In the genomic region with DNA sequence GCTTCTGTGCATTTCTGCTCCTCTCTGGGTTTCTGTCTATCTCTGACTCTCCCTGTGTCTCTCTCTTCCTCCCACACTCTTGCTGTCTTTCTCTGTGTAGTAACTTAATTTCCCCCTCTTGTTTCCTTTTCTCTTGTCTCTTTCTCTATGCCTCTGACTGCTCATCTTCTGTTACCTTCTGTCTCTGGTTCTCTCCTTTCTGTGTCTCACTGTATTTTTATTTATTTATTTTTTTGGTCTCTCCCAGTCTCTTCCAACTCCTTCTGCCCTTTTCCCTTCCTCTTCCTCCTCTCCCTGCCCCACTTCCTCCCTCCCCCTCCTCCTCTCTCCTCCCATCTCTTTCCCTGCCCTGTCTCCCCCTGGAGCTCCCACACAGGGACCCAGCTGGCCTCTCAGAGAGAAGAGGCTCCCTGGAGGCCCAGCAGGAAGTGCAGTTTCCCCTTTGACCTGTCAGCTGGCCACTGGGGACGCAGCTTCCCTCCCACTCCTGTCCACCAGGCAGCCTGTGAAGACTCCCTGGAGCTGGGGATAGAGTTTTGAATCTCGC, we compare ENCODE assay signal across 1 cellular context.
TF ChIP-seq lines count a peak whose summit lies in the region.

No MANE protein-coding gene starts in this region.

TF ChIP-seq in GM12878, 131 proteins besides CTCF, POLR2A, EP300 and RAD21 (continued from another document):
- TF ChIP-seq EGR1 (IDR thresholded peaks at IDR 0.05; ENCODE audit: borderline replicate concordance in 1 of 2, low read depth in 2 of 2, low read length in 2 of 2), result no peak
- TF ChIP-seq, protein P1, sequence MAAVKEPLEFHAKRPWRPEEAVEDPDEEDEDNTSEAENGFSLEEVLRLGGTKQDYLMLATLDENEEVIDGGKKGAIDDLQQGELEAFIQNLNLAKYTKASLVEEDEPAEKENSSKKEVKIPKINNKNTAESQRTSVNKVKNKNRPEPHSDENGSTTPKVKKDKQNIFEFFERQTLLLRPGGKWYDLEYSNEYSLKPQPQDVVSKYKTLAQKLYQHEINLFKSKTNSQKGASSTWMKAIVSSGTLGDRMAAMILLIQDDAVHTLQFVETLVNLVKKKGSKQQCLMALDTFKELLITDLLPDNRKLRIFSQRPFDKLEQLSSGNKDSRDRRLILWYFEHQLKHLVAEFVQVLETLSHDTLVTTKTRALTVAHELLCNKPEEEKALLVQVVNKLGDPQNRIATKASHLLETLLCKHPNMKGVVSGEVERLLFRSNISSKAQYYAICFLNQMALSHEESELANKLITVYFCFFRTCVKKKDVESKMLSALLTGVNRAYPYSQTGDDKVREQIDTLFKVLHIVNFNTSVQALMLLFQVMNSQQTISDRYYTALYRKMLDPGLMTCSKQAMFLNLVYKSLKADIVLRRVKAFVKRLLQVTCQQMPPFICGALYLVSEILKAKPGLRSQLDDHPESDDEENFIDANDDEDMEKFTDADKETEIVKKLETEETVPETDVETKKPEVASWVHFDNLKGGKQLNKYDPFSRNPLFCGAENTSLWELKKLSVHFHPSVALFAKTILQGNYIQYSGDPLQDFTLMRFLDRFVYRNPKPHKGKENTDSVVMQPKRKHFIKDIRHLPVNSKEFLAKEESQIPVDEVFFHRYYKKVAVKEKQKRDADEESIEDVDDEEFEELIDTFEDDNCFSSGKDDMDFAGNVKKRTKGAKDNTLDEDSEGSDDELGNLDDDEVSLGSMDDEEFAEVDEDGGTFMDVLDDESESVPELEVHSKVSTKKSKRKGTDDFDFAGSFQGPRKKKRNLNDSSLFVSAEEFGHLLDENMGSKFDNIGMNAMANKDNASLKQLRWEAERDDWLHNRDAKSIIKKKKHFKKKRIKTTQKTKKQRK (IDR thresholded peaks at IDR 0.05; ENCODE audit: low read depth, low read length), result no peak
- TF ChIP-seq, protein P2, sequence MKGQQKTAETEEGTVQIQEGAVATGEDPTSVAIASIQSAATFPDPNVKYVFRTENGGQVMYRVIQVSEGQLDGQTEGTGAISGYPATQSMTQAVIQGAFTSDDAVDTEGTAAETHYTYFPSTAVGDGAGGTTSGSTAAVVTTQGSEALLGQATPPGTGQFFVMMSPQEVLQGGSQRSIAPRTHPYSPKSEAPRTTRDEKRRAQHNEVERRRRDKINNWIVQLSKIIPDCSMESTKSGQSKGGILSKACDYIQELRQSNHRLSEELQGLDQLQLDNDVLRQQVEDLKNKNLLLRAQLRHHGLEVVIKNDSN (IDR thresholded peaks at IDR 0.05; ENCODE audit: borderline replicate concordance, extremely low read length, insufficient read depth, low read depth, low read length), result no peak
- peak; percentile 74 for TF ChIP-seq NR2F1 (conservative IDR thresholded peaks at IDR 0.05)
- TF ChIP-seq, protein P3, sequence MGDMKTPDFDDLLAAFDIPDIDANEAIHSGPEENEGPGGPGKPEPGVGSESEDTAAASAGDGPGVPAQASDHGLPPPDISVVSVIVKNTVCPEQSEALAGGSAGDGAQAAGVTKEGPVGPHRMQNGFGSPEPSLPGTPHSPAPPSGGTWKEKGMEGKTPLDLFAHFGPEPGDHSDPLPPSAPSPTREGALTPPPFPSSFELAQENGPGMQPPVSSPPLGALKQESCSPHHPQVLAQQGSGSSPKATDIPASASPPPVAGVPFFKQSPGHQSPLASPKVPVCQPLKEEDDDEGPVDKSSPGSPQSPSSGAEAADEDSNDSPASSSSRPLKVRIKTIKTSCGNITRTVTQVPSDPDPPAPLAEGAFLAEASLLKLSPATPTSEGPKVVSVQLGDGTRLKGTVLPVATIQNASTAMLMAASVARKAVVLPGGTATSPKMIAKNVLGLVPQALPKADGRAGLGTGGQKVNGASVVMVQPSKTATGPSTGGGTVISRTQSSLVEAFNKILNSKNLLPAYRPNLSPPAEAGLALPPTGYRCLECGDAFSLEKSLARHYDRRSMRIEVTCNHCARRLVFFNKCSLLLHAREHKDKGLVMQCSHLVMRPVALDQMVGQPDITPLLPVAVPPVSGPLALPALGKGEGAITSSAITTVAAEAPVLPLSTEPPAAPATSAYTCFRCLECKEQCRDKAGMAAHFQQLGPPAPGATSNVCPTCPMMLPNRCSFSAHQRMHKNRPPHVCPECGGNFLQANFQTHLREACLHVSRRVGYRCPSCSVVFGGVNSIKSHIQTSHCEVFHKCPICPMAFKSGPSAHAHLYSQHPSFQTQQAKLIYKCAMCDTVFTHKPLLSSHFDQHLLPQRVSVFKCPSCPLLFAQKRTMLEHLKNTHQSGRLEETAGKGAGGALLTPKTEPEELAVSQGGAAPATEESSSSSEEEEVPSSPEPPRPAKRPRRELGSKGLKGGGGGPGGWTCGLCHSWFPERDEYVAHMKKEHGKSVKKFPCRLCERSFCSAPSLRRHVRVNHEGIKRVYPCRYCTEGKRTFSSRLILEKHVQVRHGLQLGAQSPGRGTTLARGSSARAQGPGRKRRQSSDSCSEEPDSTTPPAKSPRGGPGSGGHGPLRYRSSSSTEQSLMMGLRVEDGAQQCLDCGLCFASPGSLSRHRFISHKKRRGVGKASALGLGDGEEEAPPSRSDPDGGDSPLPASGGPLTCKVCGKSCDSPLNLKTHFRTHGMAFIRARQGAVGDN (IDR thresholded peaks at IDR 0.05), result no peak
- TF ChIP-seq, protein P4, sequence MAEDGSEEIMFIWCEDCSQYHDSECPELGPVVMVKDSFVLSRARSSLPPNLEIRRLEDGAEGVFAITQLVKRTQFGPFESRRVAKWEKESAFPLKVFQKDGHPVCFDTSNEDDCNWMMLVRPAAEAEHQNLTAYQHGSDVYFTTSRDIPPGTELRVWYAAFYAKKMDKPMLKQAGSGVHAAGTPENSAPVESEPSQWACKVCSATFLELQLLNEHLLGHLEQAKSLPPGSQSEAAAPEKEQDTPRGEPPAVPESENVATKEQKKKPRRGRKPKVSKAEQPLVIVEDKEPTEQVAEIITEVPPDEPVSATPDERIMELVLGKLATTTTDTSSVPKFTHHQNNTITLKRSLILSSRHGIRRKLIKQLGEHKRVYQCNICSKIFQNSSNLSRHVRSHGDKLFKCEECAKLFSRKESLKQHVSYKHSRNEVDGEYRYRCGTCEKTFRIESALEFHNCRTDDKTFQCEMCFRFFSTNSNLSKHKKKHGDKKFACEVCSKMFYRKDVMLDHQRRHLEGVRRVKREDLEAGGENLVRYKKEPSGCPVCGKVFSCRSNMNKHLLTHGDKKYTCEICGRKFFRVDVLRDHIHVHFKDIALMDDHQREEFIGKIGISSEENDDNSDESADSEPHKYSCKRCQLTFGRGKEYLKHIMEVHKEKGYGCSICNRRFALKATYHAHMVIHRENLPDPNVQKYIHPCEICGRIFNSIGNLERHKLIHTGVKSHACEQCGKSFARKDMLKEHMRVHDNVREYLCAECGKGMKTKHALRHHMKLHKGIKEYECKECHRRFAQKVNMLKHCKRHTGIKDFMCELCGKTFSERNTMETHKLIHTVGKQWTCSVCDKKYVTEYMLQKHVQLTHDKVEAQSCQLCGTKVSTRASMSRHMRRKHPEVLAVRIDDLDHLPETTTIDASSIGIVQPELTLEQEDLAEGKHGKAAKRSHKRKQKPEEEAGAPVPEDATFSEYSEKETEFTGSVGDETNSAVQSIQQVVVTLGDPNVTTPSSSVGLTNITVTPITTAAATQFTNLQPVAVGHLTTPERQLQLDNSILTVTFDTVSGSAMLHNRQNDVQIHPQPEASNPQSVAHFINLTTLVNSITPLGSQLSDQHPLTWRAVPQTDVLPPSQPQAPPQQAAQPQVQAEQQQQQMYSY (CRISPR knock-in tag; IDR thresholded peaks at IDR 0.05), result no peak
- no peak for TF ChIP-seq ZNF207 (IDR thresholded peaks at IDR 0.05; ENCODE audit: borderline replicate concordance)
- TF ChIP-seq IKZF2 (IDR thresholded peaks at IDR 0.05), result 0 out of 4 replicates have a peak, but pooled peaks of 1 of the 2 experiments have one; percentile 17
- TF ChIP-seq NR2C1 (IDR thresholded peaks at IDR 0.05), result peak; percentile 77
- TF ChIP-seq MYB (IDR thresholded peaks at IDR 0.05; ENCODE audit: borderline replicate concordance, low read depth, low read length), result no peak
- no peak for TF ChIP-seq RAD51 (IDR thresholded peaks at IDR 0.05)
- TF ChIP-seq HDAC6 (IDR thresholded peaks at IDR 0.05; ENCODE audit: unreplicated experiment), result no peak
- TF ChIP-seq FOS (IDR thresholded peaks at IDR 0.05; ENCODE audit: borderline replicate concordance, extremely low read depth, insufficient read length), result no peak
